20 cellular contexts compared by ENCODE assay signal in genomic region chr2:130608281-130609063, GRCh38. TPM values are rescaled to one million over a fixed set of nuclear protein-coding genes. Genes with fewer than 3 reads are reported as not detected.
"Had no signal": no experiment of that assay in that cellular context is flagged by ENCODE, and none has a peak within 500 bp of the region (broad histone marks: within the 10 kb centered on the region; RNA-seq: fewer than 3 reads in every experiment).

No MANE protein-coding gene starts in this region.

RNA-seq across cellular contexts. Expression of gene POTEJ, which starts 2.8 kb away (rescaled TPM):
- total RNA-seq: activated B cell treated with CpG ODN at 0.5 μM for 24 hours; activated CD4-positive, alpha-beta memory T cell treated with anti-CD3 and anti-CD28 coated beads for 36 hours; activated CD4-positive, alpha-beta T cell treated with anti-CD3 and anti-CD28 coated beads, Interleukin-2, amount 10 ng/mL, durations not matched to agents 24 days and 14 days; activated CD8-positive, alpha-beta memory T cell treated with anti-CD3 and anti-CD28 coated beads for 36 hours; activated CD8-positive, alpha-beta T cell treated with anti-CD3 and anti-CD28 coated beads for 36 hours; activated naive CD4-positive, alpha-beta T cell treated with anti-CD3 and anti-CD28 coated beads for 36 hours; activated naive CD4-positive, alpha-beta T cell treated with anti-CD3 and anti-CD28 coated beads, Interleukin-2, amount 50 U/mL, for 72 hours; activated naive CD8-positive, alpha-beta T cell treated with anti-CD3 and anti-CD28 coated beads for 36 hours; activated T-cell treated with anti-CD3 and anti-CD28 coated beads, Interleukin-2, amount 50 U/mL, for 4 hours; activated T-cell treated with anti-CD3 and anti-CD28 coated beads, Interleukin-2, amount 50 U/mL, for 72 hours; activated T-helper 1 cell treated with anti-CD3 and anti-CD28 coated beads, Interleukin-12 subunit alpha, Interleukin-12 subunit beta, Interleukin-2, Interleukin-4 antibody, amounts not matched to agents 30 ng/mL and 10 ng/mL and 1 ng/mL, durations not matched to agents 14 hours and 24 hours and 36 hours; activated T-helper 17 cell treated with anti-CD3 and anti-CD28 coated beads, Interleukin-2, amount 50 U/mL, for 72 hours; adrenal gland; ascending aorta; breast epithelium; cardiac septum; T-cell; T-helper 1 cell treated with Interleukin-12 subunit alpha and Interleukin-12 subunit beta and Interleukin-4 antibody, amounts not matched to agents 30 ng/mL and 1 ng/mL, for 36 hours; T-helper 17 cell; T-helper 2 cell treated with Interferon-gamma antibody and Interleukin-4, amounts not matched to agents 100 ng/mL and 5 ng/mL, for 36 hours had no signal
- polyA plus RNA-seq: adrenal gland had no signal

RNA-seq across cellular contexts. Expression of gene CFC1, which starts 9.1 kb away (rescaled TPM):
- total RNA-seq: activated B cell treated with CpG ODN at 0.5 μM for 24 hours; activated CD4-positive, alpha-beta memory T cell treated with anti-CD3 and anti-CD28 coated beads for 36 hours; activated CD4-positive, alpha-beta T cell treated with anti-CD3 and anti-CD28 coated beads, Interleukin-2, amount 10 ng/mL, durations not matched to agents 24 days and 14 days; activated CD8-positive, alpha-beta memory T cell treated with anti-CD3 and anti-CD28 coated beads for 36 hours; activated CD8-positive, alpha-beta T cell treated with anti-CD3 and anti-CD28 coated beads for 36 hours; activated naive CD4-positive, alpha-beta T cell treated with anti-CD3 and anti-CD28 coated beads for 36 hours; activated naive CD4-positive, alpha-beta T cell treated with anti-CD3 and anti-CD28 coated beads, Interleukin-2, amount 50 U/mL, for 72 hours; activated naive CD8-positive, alpha-beta T cell treated with anti-CD3 and anti-CD28 coated beads for 36 hours; activated T-cell treated with anti-CD3 and anti-CD28 coated beads, Interleukin-2, amount 50 U/mL, for 72 hours; activated T-helper 1 cell treated with anti-CD3 and anti-CD28 coated beads, Interleukin-12 subunit alpha, Interleukin-12 subunit beta, Interleukin-2, Interleukin-4 antibody, amounts not matched to agents 30 ng/mL and 10 ng/mL and 1 ng/mL, durations not matched to agents 14 hours and 24 hours and 36 hours; activated T-helper 17 cell treated with anti-CD3 and anti-CD28 coated beads, Interleukin-2, amount 50 U/mL, for 72 hours; ascending aorta; breast epithelium; cardiac septum; T-cell; T-helper 1 cell treated with Interleukin-12 subunit alpha and Interleukin-12 subunit beta and Interleukin-4 antibody, amounts not matched to agents 30 ng/mL and 1 ng/mL, for 36 hours; T-helper 17 cell; T-helper 2 cell treated with Interferon-gamma antibody and Interleukin-4, amounts not matched to agents 100 ng/mL and 5 ng/mL, for 36 hours had no signal
